In genomic region chrX:66203114-66203513, GRCh38 we compare ENCODE assay signal across 14 cellular contexts. TPM values are rescaled to one million over a fixed set of nuclear protein-coding genes. Genes with fewer than 3 reads are reported as not detected.
"Had no signal": no experiment of that assay in that cellular context is flagged by ENCODE, and none has a peak within 500 bp of the region (broad histone marks: within the 10 kb centered on the region; RNA-seq: fewer than 3 reads in every experiment).

No MANE protein-coding gene starts in this region.

- DNase-seq: activated CD4-positive, alpha-beta memory T cell treated with anti-CD3 and anti-CD28 coated beads, Interleukin-2, amount 10 ng/mL, durations not matched to agents 7 days and 5 days; activated CD4-positive, alpha-beta T cell treated with anti-CD3 and anti-CD28 coated beads for 4 hours; activated T-cell treated with anti-CD3 and anti-CD28 coated beads, Interleukin-2, amount 50 U/mL, for 24 hours; hypothalamus; kidney; left ventricle myocardium inferior; naive thymus-derived CD4-positive, alpha-beta T cell; thyroid gland; uterus had no signal

- H3K36me3 ChIP-seq: left ventricle myocardium inferior, neutrophil, thyroid gland, uterus had no signal

- H3K4me1 ChIP-seq: esophagus muscularis mucosa, left ventricle myocardium inferior, thyroid gland, uterus had no signal

- H3K4me3 ChIP-seq: esophagus muscularis mucosa, left ventricle myocardium inferior, thyroid gland, uterus had no signal

- H3K27me3 Mint-ChIP-seq: activated CD4-positive, alpha-beta memory T cell treated with anti-CD3 and anti-CD28 coated beads, Interleukin-2, amount 10 ng/mL, durations not matched to agents 7 days and 5 days; naive thymus-derived CD4-positive, alpha-beta T cell had no signal

- H3K4me1 Mint-ChIP-seq: WTC11 had no signal

- H3K9me3 ChIP-seq: esophagus muscularis mucosa, left ventricle myocardium inferior, neutrophil, thyroid gland, uterus had no signal

- H3K27ac ChIP-seq: esophagus muscularis mucosa, left ventricle myocardium inferior, neutrophil, thyroid gland, uterus had no signal

- H3K27ac Mint-ChIP-seq: activated CD4-positive, alpha-beta memory T cell treated with anti-CD3 and anti-CD28 coated beads, Interleukin-2, amount 10 ng/mL, durations not matched to agents 7 days and 5 days; activated naive CD4-positive, alpha-beta T cell treated with anti-CD3 and anti-CD28 coated beads, Interleukin-2, amount 50 U/mL, for 72 hours; activated T-cell treated with anti-CD3 and anti-CD28 coated beads, Interleukin-2, amount 50 U/mL, for 24 hours; naive thymus-derived CD4-positive, alpha-beta T cell; stimulated activated effector memory CD8-positive, alpha-beta T cell treated with anti-CD3 and anti-CD28 coated beads, Interleukin-12 subunit alpha, Interleukin-12 subunit beta, amount 100 ng/mL, for 72 hours; WTC11 had no signal

- ATAC-seq: activated naive CD4-positive, alpha-beta T cell treated with anti-CD3 and anti-CD28 coated beads, Interleukin-2, amount 50 U/mL, for 72 hours; naive thymus-derived CD4-positive, alpha-beta T cell; stimulated activated effector memory CD8-positive, alpha-beta T cell treated with anti-CD3 and anti-CD28 coated beads, Interleukin-12 subunit alpha, Interleukin-12 subunit beta, amount 100 ng/mL, for 72 hours; WTC11 had no signal

- H3K9me3 Mint-ChIP-seq: activated CD4-positive, alpha-beta memory T cell treated with anti-CD3 and anti-CD28 coated beads, Interleukin-2, amount 10 ng/mL, durations not matched to agents 7 days and 5 days; activated T-cell treated with anti-CD3 and anti-CD28 coated beads, Interleukin-2, amount 50 U/mL, for 24 hours; naive thymus-derived CD4-positive, alpha-beta T cell; stimulated activated effector memory CD8-positive, alpha-beta T cell treated with anti-CD3 and anti-CD28 coated beads, Interleukin-12 subunit alpha, Interleukin-12 subunit beta, amount 100 ng/mL, for 72 hours; WTC11 had no signal

- H3K36me3 Mint-ChIP-seq: activated naive CD4-positive, alpha-beta T cell treated with anti-CD3 and anti-CD28 coated beads, Interleukin-2, amount 50 U/mL, for 72 hours; naive thymus-derived CD4-positive, alpha-beta T cell; stimulated activated effector memory CD8-positive, alpha-beta T cell treated with anti-CD3 and anti-CD28 coated beads, Interleukin-12 subunit alpha, Interleukin-12 subunit beta, amount 100 ng/mL, for 72 hours had no signal

- H3K4me3 Mint-ChIP-seq: activated CD4-positive, alpha-beta memory T cell treated with anti-CD3 and anti-CD28 coated beads, Interleukin-2, amount 10 ng/mL, durations not matched to agents 7 days and 5 days; activated T-cell treated with anti-CD3 and anti-CD28 coated beads, Interleukin-2, amount 50 U/mL, for 24 hours; naive thymus-derived CD4-positive, alpha-beta T cell; stimulated activated effector memory CD8-positive, alpha-beta T cell treated with anti-CD3 and anti-CD28 coated beads, Interleukin-12 subunit alpha, Interleukin-12 subunit beta, amount 100 ng/mL, for 72 hours; WTC11 had no signal

- H3K27me3 ChIP-seq: esophagus muscularis mucosa, neutrophil, thyroid gland, uterus had no signal

RNA-seq across cellular contexts. Expression of gene HEPH, which starts 39.1 kb away (rescaled TPM):
- total RNA-seq: activated CD4-positive, alpha-beta memory T cell treated with anti-CD3 and anti-CD28 coated beads, Interleukin-2, amount 10 ng/mL, durations not matched to agents 7 days and 5 days had no signal
